In genomic region chr6:99467509-99468106, GRCh38 we compare ENCODE assay signal across 8 cellular contexts. TPM values are rescaled to one million over a fixed set of nuclear protein-coding genes. Genes with fewer than 3 reads are reported as not detected.
DNase-seq lines count a peak whose midpoint lies in the region; ATAC-seq and TF ChIP-seq lines count a peak whose summit lies in the region.

No MANE protein-coding gene starts in this region.

- H3K36me3 ChIP-seq in thyroid gland: no peaks in the 10 kb centered on the region

- CTCF ChIA-PET in activated CD4-positive, alpha-beta T cell treated with anti-CD3 and anti-CD28 coated beads, Interleukin-2, amount 10 ng/mL, durations not matched to agents 7 days and 5 days (lab: Charles Lee): interaction anchor here (1.0 kb wide), 1 partner anchor 38 kb away, joined by 3 read pairs; no protein-coding TSS in a partner anchor

- no peak for TF ChIP-seq POLR2A in thyroid gland (IDR thresholded peaks at IDR 0.05)

- intact Hi-C loops in thyroid gland (cut with DNase I): loop anchor here (10.0 kb wide), 1 partner anchor 277 kb away; no protein-coding TSS in a partner anchor

- POLR2A ChIA-PET in activated CD4-positive, alpha-beta T cell treated with anti-CD3 and anti-CD28 coated beads, Interleukin-2, amount 10 ng/mL, durations not matched to agents 7 days and 5 days (lab: Charles Lee): interaction anchor here (1.0 kb wide), 1 partner anchor 278 kb away, joined by 3 read pairs; no protein-coding TSS in a partner anchor

- WGBS in thyroid gland, 2 donors: 5 to 7% methylated on average over 3 of the region's 3 CpGs

- H3K27ac ChIP-seq in thyroid gland: no peak overlapping the region

- H3K27me3 Mint-ChIP-seq in activated CD4-positive, alpha-beta T cell treated with anti-CD3 and anti-CD28 coated beads, Interleukin-2, amount 10 ng/mL, durations not matched to agents 7 days and 5 days: no peaks in the 10 kb centered on the region

- no peaks in the 10 kb centered on the region for H3K27me3 ChIP-seq in thyroid gland

- H3K9me3 Mint-ChIP-seq in activated CD4-positive, alpha-beta T cell treated with anti-CD3 and anti-CD28 coated beads, Interleukin-2, amount 10 ng/mL, durations not matched to agents 7 days and 5 days: no peaks in the 10 kb centered on the region

- peak; percentile 61 for TF ChIP-seq RAD21 in Ishikawa (IDR thresholded peaks at IDR 0.05; ENCODE audit: low read depth)

- no peaks in the 10 kb centered on the region for H3K4me1 ChIP-seq in thyroid gland

- no peaks in the 10 kb centered on the region for H3K4me1 Mint-ChIP-seq in activated CD4-positive, alpha-beta T cell treated with anti-CD3 and anti-CD28 coated beads, Interleukin-2, amount 10 ng/mL, durations not matched to agents 7 days and 5 days

- DNase-seq in activated CD4-positive, alpha-beta T cell treated with anti-CD3 and anti-CD28 coated beads, Interleukin-2, amount 10 ng/mL, durations not matched to agents 7 days and 5 days: peak; percentile 13
- DNase-seq in activated CD4-positive, alpha-beta T cell treated with anti-CD3 and anti-CD28 coated beads, Interleukin-2, amount 50 U/mL, for 1 hour: no peak
- peak; percentile 30 for DNase-seq in SKM-1 treated with dmso at 0.1 percent for 144 hours (lab: John Stamatoyannopoulos, UW; ENCODE audit: unreplicated experiment)
- DNase-seq in germinal center (ENCODE audit: low spot score): peak; percentile 18
- no peak for DNase-seq in thyroid gland
- DNase-seq in NCI-H226: no peak

- H3K4me3 Mint-ChIP-seq in activated CD4-positive, alpha-beta T cell treated with anti-CD3 and anti-CD28 coated beads, Interleukin-2, amount 10 ng/mL, durations not matched to agents 7 days and 5 days: no peak overlapping the region

- H3K9me3 ChIP-seq in thyroid gland: no peaks in the 10 kb centered on the region

- TF ChIP-seq CTCF in thyroid gland (IDR thresholded peaks at IDR 0.05): peak; percentile 21 to 71 (median 50)

- ATAC-seq in GM18873 (IDR thresholded peaks at IDR 0.05; ENCODE audit: low FRiP score, unreplicated experiment): no peak

- no peak overlapping the region for H3K4me3 ChIP-seq in thyroid gland (replicated peaks in 1 of 3)

- no peak overlapping the region for H3K27ac Mint-ChIP-seq in activated CD4-positive, alpha-beta T cell treated with anti-CD3 and anti-CD28 coated beads, Interleukin-2, amount 10 ng/mL, durations not matched to agents 7 days and 5 days

- TF ChIP-seq EP300 in Ishikawa (IDR thresholded peaks at IDR 0.05; ENCODE audit: borderline replicate concordance): no peak

- H3K36me3 Mint-ChIP-seq in activated CD4-positive, alpha-beta T cell treated with anti-CD3 and anti-CD28 coated beads, Interleukin-2, amount 10 ng/mL, durations not matched to agents 7 days and 5 days (ENCODE audit: low read depth): no peaks in the 10 kb centered on the region

TF ChIP-seq in Ishikawa, 13 proteins besides CTCF, POLR2A, EP300 and RAD21:
- TF ChIP-seq REST (IDR thresholded peaks at IDR 0.05; ENCODE audit: low read depth): no peak

RNA-seq across cellular contexts. Expression of gene PNISR, which starts 42.5 kb away (rescaled TPM):
- total RNA-seq in activated CD4-positive, alpha-beta T cell treated with anti-CD3 and anti-CD28 coated beads, Interleukin-2, amount 10 ng/mL, durations not matched to agents 7 days and 5 days: 100 to 1,000 TPM; 138 to 143 TPM
- 100 to 1,000 TPM; 183 to 302 (median 241) TPM for total RNA-seq in thyroid gland

RNA-seq across cellular contexts. Expression of gene USP45, which starts 47.6 kb away (rescaled TPM):
- 10 to 100 TPM in 1 of 2 experiments, 1 to 10 TPM in 1; 7.3 to 10.8 TPM for total RNA-seq in activated CD4-positive, alpha-beta T cell treated with anti-CD3 and anti-CD28 coated beads, Interleukin-2, amount 10 ng/mL, durations not matched to agents 7 days and 5 days
- total RNA-seq in thyroid gland: 10 to 100 TPM; 12.9 to 19.7 (median 16.5) TPM

Comparison
In these comparisons a context has a peak if more than half of its experiments do, and no peak if none do; other contexts are left out.
1. DNase-seq: peak in activated CD4-positive, alpha-beta T cell treated with anti-CD3 and anti-CD28 coated beads, Interleukin-2, amount 10 ng/mL, durations not matched to agents 7 days and 5 days (single experiment), SKM-1 treated with dmso at 0.1 percent for 144 hours (single experiment) and germinal center (single experiment); none in activated CD4-positive, alpha-beta T cell treated with anti-CD3 and anti-CD28 coated beads, Interleukin-2, amount 50 U/mL, for 1 hour (single experiment), thyroid gland (0 of 2) and NCI-H226 (single experiment).